In the genomic region with DNA sequence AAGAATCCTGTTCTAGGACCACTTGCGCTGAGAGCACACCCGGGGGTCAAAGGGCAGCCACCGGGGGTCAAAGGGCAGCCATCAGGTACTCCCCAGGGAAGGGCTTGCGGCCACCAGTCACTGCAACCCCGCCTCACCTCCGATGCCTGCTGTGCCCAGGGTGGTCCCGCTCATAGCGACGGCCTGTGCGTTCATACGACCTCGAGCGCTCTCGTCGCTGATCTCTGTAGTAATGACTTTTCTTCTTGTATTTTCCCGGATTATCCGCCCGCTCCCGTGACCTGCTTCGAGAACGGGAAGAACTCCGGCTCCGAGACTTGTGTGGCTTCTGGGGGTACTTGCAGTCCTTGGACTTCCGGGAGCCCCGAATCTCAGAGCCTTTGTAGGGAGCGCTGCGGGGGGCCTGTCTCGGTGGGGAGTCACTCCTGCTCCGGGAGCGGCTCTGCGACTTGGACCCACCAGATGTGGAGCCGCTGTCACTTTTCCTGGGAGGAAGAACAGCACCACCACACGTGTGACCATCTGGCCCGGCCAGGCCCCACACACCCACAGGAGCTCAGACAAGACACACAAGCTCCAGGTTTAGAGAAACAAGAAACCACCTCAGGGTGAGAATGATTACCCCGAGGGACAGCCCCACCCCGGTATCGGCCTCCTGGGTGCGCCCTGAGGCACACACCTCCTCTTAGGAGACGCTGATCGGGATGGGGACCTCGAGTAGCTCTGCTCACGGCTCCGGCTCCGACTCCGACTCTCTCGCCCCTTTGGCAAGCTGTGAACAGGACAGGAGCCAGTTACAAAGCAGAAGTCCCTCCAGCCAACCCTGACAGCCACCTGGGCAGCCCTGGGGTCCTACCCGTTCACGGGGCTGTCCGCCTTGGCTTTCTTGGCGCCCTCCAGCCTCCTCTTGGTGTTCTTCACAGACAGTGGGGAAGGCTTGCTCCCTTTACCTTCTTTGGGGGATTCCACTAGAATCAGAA, we compare ENCODE assay signal across 22 cellular contexts. TPM values are rescaled to one million over a fixed set of nuclear protein-coding genes. Genes with fewer than 3 reads are reported as not detected.
DNase-seq lines count a peak whose midpoint lies in the region; ATAC-seq and TF ChIP-seq lines count a peak whose summit lies in the region.
"Had no signal": no experiment of that assay in that cellular context is flagged by ENCODE, and none has a peak within 500 bp of the region (broad histone marks: within the 10 kb centered on the region; RNA-seq: fewer than 3 reads in every experiment).

No MANE protein-coding gene starts in this region.

- no peaks in the 10 kb centered on the region for H3K9me3 ChIP-seq in osteoblast (ENCODE audit: low read depth, low read length)
- no peaks in the 10 kb centered on the region for H3K9me3 ChIP-seq in breast epithelium
- H3K9me3 ChIP-seq in ascending aorta = no peaks in the 10 kb centered on the region

- H3K27ac Mint-ChIP-seq in central memory CD8-positive, alpha-beta T cell (ENCODE audit: low read depth) = peak overlapping the region; percentile 49
- H3K27ac Mint-ChIP-seq: CD8-positive, alpha-beta T cell had no signal

- H3K36me3 Mint-ChIP-seq in central memory CD8-positive, alpha-beta T cell (ENCODE audit: insufficient read depth) = peaks cover 60% of the 10 kb centered on the region

- H3K4me1 ChIP-seq in osteoblast (ENCODE audit: insufficient read depth, low read length) = no peaks in the 10 kb centered on the region
- no peaks in the 10 kb centered on the region for H3K4me1 ChIP-seq in breast epithelium
- H3K4me1 ChIP-seq in ascending aorta = no peaks in the 10 kb centered on the region

- no peak for ATAC-seq in central memory CD8-positive, alpha-beta T cell (replicated peaks; ENCODE audit: extremely low read depth, poor library complexity, severe bottlenecking)
- ATAC-seq: CD8-positive, alpha-beta T cell; SK-N-SH treated with all-trans-retinoic acid at 6 μM for 48 hours had no signal

- DNase-seq in H7 = peak; percentile 57
- no peak for DNase-seq in central memory CD8-positive, alpha-beta T cell (ENCODE audit: low spot score in 2 of 2)
- peak; percentile 49 for DNase-seq in osteoblast (ENCODE audit: insufficient read length, low spot score, missing footprints)
- DNase-seq in breast epithelium (ENCODE audit: low spot score in 2 of 2) = no peak
- DNase-seq in ascending aorta (ENCODE audit: low spot score in 2 of 2) = no peak
- DNase-seq: CD8-positive, alpha-beta T cell; DMS53; EL; IMR-90; Karpas-422; NCI-H1436; NCI-H2029; NCI-H345; NCI-H524 treated with DMSO at 0.1 percent for 48 hours; SIG-M5 had no signal

- peaks cover 27% of the 10 kb centered on the region for H3K79me2 ChIP-seq in osteoblast (ENCODE audit: insufficient read depth, low read length)

- no peak overlapping the region for H3K4me3 Mint-ChIP-seq in central memory CD8-positive, alpha-beta T cell
- H3K4me3 Mint-ChIP-seq: CD8-positive, alpha-beta T cell had no signal

- H3K27ac ChIP-seq in osteoblast (ENCODE audit: low read depth, low read length) = no peak overlapping the region
- H3K27ac ChIP-seq in breast epithelium = no peak overlapping the region
- H3K27ac ChIP-seq in ascending aorta = no peak overlapping the region
- H3K27ac ChIP-seq: BLaER1 treated with 17β-estradiol and CSF1 and Interleukin-3, amounts not matched to agents 10 nM and 100 nM had no signal

- H3K27me3 Mint-ChIP-seq in central memory CD8-positive, alpha-beta T cell = no peaks in the 10 kb centered on the region

- H3K9me3 Mint-ChIP-seq in central memory CD8-positive, alpha-beta T cell = no peaks in the 10 kb centered on the region
- H3K9me3 Mint-ChIP-seq: CD8-positive, alpha-beta T cell had no signal

- H3K27me3 ChIP-seq in H7 (ENCODE audit: control insufficient read depth, insufficient read depth, low read length) (no peaks in the 10 kb centered on the region), osteoblast (ENCODE audit: insufficient read depth, low read length) (no peaks in the 10 kb centered on the region), breast epithelium (no peaks in the 10 kb centered on the region), ascending aorta (no peaks in the 10 kb centered on the region)
- H3K27me3 ChIP-seq: BLaER1 treated with 17β-estradiol and CSF1 and Interleukin-3, amounts not matched to agents 10 nM and 100 nM had no signal

- H3K4me3 ChIP-seq in H7 (ENCODE audit: insufficient read depth, low read depth, low read length) (no peak overlapping the region), osteoblast (ENCODE audit: insufficient read depth, low read length) (no peak overlapping the region), breast epithelium (no peak overlapping the region), ascending aorta (no peak overlapping the region)
- H3K4me3 ChIP-seq: BLaER1 treated with 17β-estradiol and CSF1 and Interleukin-3, amounts not matched to agents 10 nM and 100 nM had no signal

- no peak overlapping the region for H2AFZ ChIP-seq in osteoblast (ENCODE audit: low read length)

- intact Hi-C loops in breast epithelium (cut with DNase I; ENCODE audit: low total_unique reads) = no loop called here
- intact Hi-C loops in ascending aorta (cut with DNase I) = no loop called here

- H3K4me2 ChIP-seq in osteoblast (ENCODE audit: insufficient read depth, low read length) = no peak overlapping the region
- H3K4me2 ChIP-seq: BLaER1 treated with 17β-estradiol and CSF1 and Interleukin-3, amounts not matched to agents 10 nM and 100 nM had no signal

- no peak for TF ChIP-seq CTCF in osteoblast (IDR thresholded peaks at IDR 0.05; ENCODE audit: extremely low read depth, low read depth, low read length)
- no peak for TF ChIP-seq CTCF in breast epithelium (IDR thresholded peaks at IDR 0.05)
- no peak for TF ChIP-seq CTCF in ascending aorta (IDR thresholded peaks at IDR 0.05)

- TF ChIP-seq POLR2A in breast epithelium (IDR thresholded peaks at IDR 0.05) = no peak

- H4K20me1 ChIP-seq in osteoblast (ENCODE audit: insufficient read depth, low read length) = peaks cover 14% of the 10 kb centered on the region

- H3K36me3 ChIP-seq in H7 (replicated peaks; ENCODE audit: control insufficient read depth, insufficient read depth, low read length) = peaks cover 42% of the 10 kb centered on the region
- peaks cover 72% of the 10 kb centered on the region for H3K36me3 ChIP-seq in osteoblast (ENCODE audit: insufficient read depth, low read length)
- H3K36me3 ChIP-seq in breast epithelium = peaks cover 23% of the 10 kb centered on the region
- peaks cover 67 to 76% of the 10 kb centered on the region in 2 donors for H3K36me3 ChIP-seq in ascending aorta

- no peaks in the 10 kb centered on the region for H3K4me1 Mint-ChIP-seq in central memory CD8-positive, alpha-beta T cell

RNA-seq across cellular contexts. Expression of gene CCNL2, which starts 11.7 kb away (rescaled TPM):
- total RNA-seq in H7 (2014; rRNA removed; shearing (Covaris generic)) = 147 and 200 TPM in 2 replicates
- total RNA-seq in osteoblast (138 and 139 TPM in 2 replicates), breast epithelium (100 to 1,000 TPM; 170 to 325 (median 285) TPM), ascending aorta (150 TPM)

RNA-seq across cellular contexts. Expression of gene AURKAIP1, which starts 12.4 kb away (rescaled TPM):
- 275 and 320 TPM in 2 replicates for total RNA-seq in H7 (2014; rRNA removed; shearing (Covaris generic))
- 64.8 and 74.6 TPM in 2 replicates for total RNA-seq in osteoblast
- 100 to 1,000 TPM in 1 of 3 donors, 10 to 100 TPM in 2; 91.3 to 116 (median 99.6) TPM for total RNA-seq in breast epithelium
- 247 TPM for total RNA-seq in ascending aorta

RNA-seq across cellular contexts. Expression of gene MRPL20, which starts 19.7 kb away (rescaled TPM):
- total RNA-seq in H7 (2014; rRNA removed; shearing (Covaris generic)) = 184 and 267 TPM in 2 replicates
- total RNA-seq in osteoblast (53.9 and 58.9 TPM in 2 replicates), breast epithelium (100 to 1,000 TPM; 127 to 149 (median 147) TPM), ascending aorta (63.4 TPM)

RNA-seq across cellular contexts. Expression of gene MXRA8, which starts 29.0 kb away (rescaled TPM):
- total RNA-seq in H7 (2014; rRNA removed; shearing (Covaris generic)) = 54.2 and 80.1 TPM in 2 replicates
- total RNA-seq in osteoblast = 689 and 735 TPM in 2 replicates
- 100 to 1,000 TPM in 1 of 3 donors, 10 to 100 TPM in 2; 93.4 to 308 (median 99.8) TPM for total RNA-seq in breast epithelium
- total RNA-seq in ascending aorta = 345 TPM
- total RNA-seq: MCF 10A had no signal

RNA-seq across cellular contexts. Expression of gene ANKRD65, which starts 33.7 kb away (rescaled TPM):
- 0.67 TPM in 1 of 2 replicates, not detected in the other for total RNA-seq in H7 (2014; rRNA removed; shearing (Covaris generic))
- total RNA-seq in osteoblast = 1.2 and 1.8 TPM in 2 replicates
- 10 to 100 TPM; 10.2 to 16.0 (median 12.2) TPM for total RNA-seq in breast epithelium
- total RNA-seq in ascending aorta = 12.5 TPM
- total RNA-seq: A673; CD8-positive, alpha-beta T cell; H4; HT1080; IMR-90; RPMI7951 had no signal

Comparison
In these comparisons a context has a peak if more than half of its experiments do, and no peak if none do; other contexts are left out.
1. DNase-seq: peak in H7 (single experiment) and osteoblast (single experiment); none in central memory CD8-positive, alpha-beta T cell (0 of 2), breast epithelium (0 of 2) and ascending aorta (0 of 2).